12 cellular contexts compared by ENCODE assay signal in genomic region chr9:121741198-121741918, GRCh38.
DNase-seq lines count a peak whose midpoint lies in the region; ATAC-seq and TF ChIP-seq lines count a peak whose summit lies in the region.
"Had no signal": no experiment of that assay in that cellular context is flagged by ENCODE, and none has a peak within 500 bp of the region (broad histone marks: within the 10 kb centered on the region; RNA-seq: fewer than 3 reads in every experiment).

No MANE protein-coding gene starts in this region.

- H3K23ac ChIP-seq in H9 (ENCODE audit: insufficient read length, low read depth, low read length), result no peak overlapping the region

- peaks cover 18% of the 10 kb centered on the region; the same call in 1 of the 2 replicates for H3K4me1 ChIP-seq in H9 (ENCODE audit: insufficient read depth, low read length)
- H3K4me1 ChIP-seq in sigmoid colon, result peaks cover 0 to 99% (median 96%) of the 10 kb centered on the region in 4 donors

- H2BK15ac ChIP-seq in H9 (ENCODE audit: low read depth, low read length), result no peak overlapping the region

- H4K91ac ChIP-seq in H9 (ENCODE audit: insufficient read length, low read depth, low read length), result no peak overlapping the region

- DNase-seq in H9 (no peak), NCI-H524 (lab: John Stamatoyannopoulos, UW) (peak; percentile 72 to 93), epithelial cell of prostate (ENCODE audit: low read depth, low spot score) (no peak), sigmoid colon (no peak), nephron progenitor cell (no peak), NK-92 (lab: John Stamatoyannopoulos, UW; ENCODE audit: unreplicated experiment) (no peak)
- DNase-seq in activated naive CD4-positive, alpha-beta T cell treated with anti-CD3 and anti-CD28 coated beads for 36 hours, result no peak
- DNase-seq: activated T-cell treated with anti-CD3 and anti-CD28 coated beads, Interleukin-2, amount 50 U/mL, for 48 hours; CD4-positive, alpha-beta T cell; NCI-H226; SK-N-SH had no signal

- no peaks in the 10 kb centered on the region for H3K36me3 ChIP-seq in sigmoid colon

- no peak overlapping the region for H3K18ac ChIP-seq in H9 (ENCODE audit: insufficient read length, low read depth, low read length)

- no peak overlapping the region for H2AK5ac ChIP-seq in H9 (ENCODE audit: insufficient read length, low read length)

- H2BK5ac ChIP-seq in H9 (ENCODE audit: insufficient read length, low read length), result no peak overlapping the region

- no peak overlapping the region for H4K8ac ChIP-seq in H9 (replicated peaks; ENCODE audit: insufficient read length, low read depth, low read length)

- H3K9me3 ChIP-seq in H9 (ENCODE audit: control insufficient read depth, low read depth, low read length) (no peaks in the 10 kb centered on the region), sigmoid colon (no peaks in the 10 kb centered on the region)
- H3K9me3 ChIP-seq: SK-N-SH had no signal

- no peaks in the 10 kb centered on the region for H4K20me1 ChIP-seq in H9 (ENCODE audit: control insufficient read depth, insufficient read depth, insufficient read length)

- intact Hi-C loops in sigmoid colon (cut with DNase I), result loop anchor here (5.0 kb wide), 1 partner anchor 44 kb away; no protein-coding TSS in a partner anchor
- intact Hi-C loops in activated naive CD4-positive, alpha-beta T cell treated with anti-CD3 and anti-CD28 coated beads for 36 hours (cut with micrococcal nuclease), result no loop called here

- no peak overlapping the region for H3K4me2 ChIP-seq in H9 (ENCODE audit: insufficient read depth, insufficient read length, low read length)
- H3K4me2 ChIP-seq: SK-N-SH had no signal

- no peaks in the 10 kb centered on the region for H3K9me3 Mint-ChIP-seq in H9
- no peaks in the 10 kb centered on the region for H3K9me3 Mint-ChIP-seq in activated naive CD4-positive, alpha-beta T cell treated with anti-CD3 and anti-CD28 coated beads for 36 hours
- H3K9me3 Mint-ChIP-seq in nephron progenitor cell, result no peaks in the 10 kb centered on the region
- H3K9me3 Mint-ChIP-seq: CD4-positive, alpha-beta T cell had no signal

- no peak overlapping the region for H2BK12ac ChIP-seq in H9 (ENCODE audit: insufficient read length, low read depth, low read length)

- no peaks in the 10 kb centered on the region for H3K27me3 ChIP-seq in H9 (ENCODE audit: insufficient read depth, low read length)
- H3K27me3 ChIP-seq in sigmoid colon, result no peaks in the 10 kb centered on the region

- no peak for TF ChIP-seq POLR2A in sigmoid colon (IDR thresholded peaks at IDR 0.05)

- peaks cover 4% of the 10 kb centered on the region for H3K79me1 ChIP-seq in H9 (ENCODE audit: insufficient read depth, low read depth, low read length, poor library complexity, severe bottlenecking)

- H3K56ac ChIP-seq in H9 (ENCODE audit: insufficient read length, low read depth, low read length), result no peak overlapping the region

- TF ChIP-seq EP300 in sigmoid colon (IDR thresholded peaks at IDR 0.05), result no peak

- no peak for TF ChIP-seq CTCF in H9 (conservative IDR thresholded peaks at IDR 0.05)
- TF ChIP-seq CTCF in sigmoid colon (IDR thresholded peaks at IDR 0.05), result no peak
- TF ChIP-seq CTCF in nephron progenitor cell (IDR thresholded peaks at IDR 0.05), result no peak

- H3K9ac ChIP-seq in H9 (ENCODE audit: extremely low read depth, insufficient read length, low read length), result no peak overlapping the region
- H3K9ac ChIP-seq: SK-N-SH had no signal

- H3K36me3 Mint-ChIP-seq in H9 (ENCODE audit: insufficient read depth in 1 of 3, low read depth in 3 of 3) (no peaks in the 10 kb centered on the region; a peak in 1 of 7 replicates), nephron progenitor cell (ENCODE audit: low read depth) (no peaks in the 10 kb centered on the region)
- H3K36me3 Mint-ChIP-seq in activated naive CD4-positive, alpha-beta T cell treated with anti-CD3 and anti-CD28 coated beads for 36 hours (ENCODE audit: low read depth), result no peaks in the 10 kb centered on the region

- H2BK20ac ChIP-seq in H9 (ENCODE audit: low read depth, low read length, poor library complexity, severe bottlenecking), result no peak overlapping the region

- H3K14ac ChIP-seq in H9 (ENCODE audit: insufficient read depth, low read length), result peak overlapping the region; percentile 27; the same call in 1 of the 2 replicates

- H3K27ac Mint-ChIP-seq in H9 (peak overlapping the region in 1 of 3 experiments; percentile 57; a peak in 3 of 7 replicates), nephron progenitor cell (no peak overlapping the region)
- H3K27ac Mint-ChIP-seq in activated naive CD4-positive, alpha-beta T cell treated with anti-CD3 and anti-CD28 coated beads for 36 hours, result no peak overlapping the region
- H3K27ac Mint-ChIP-seq: CD4-positive, alpha-beta T cell had no signal

- H2AFZ ChIP-seq in H9 (ENCODE audit: low read length), result no peak overlapping the region

- H3K4me1 Mint-ChIP-seq in H9, result peaks cover 57 to 61% of the 10 kb centered on the region in 2 experiments
- H3K4me1 Mint-ChIP-seq in activated naive CD4-positive, alpha-beta T cell treated with anti-CD3 and anti-CD28 coated beads for 36 hours (ENCODE audit: low read depth), result peaks cover 3% of the 10 kb centered on the region
- peaks cover 52% of the 10 kb centered on the region for H3K4me1 Mint-ChIP-seq in nephron progenitor cell

- H3K4me3 Mint-ChIP-seq in H9 (no peak overlapping the region), nephron progenitor cell (no peak overlapping the region)
- H3K4me3 Mint-ChIP-seq in activated naive CD4-positive, alpha-beta T cell treated with anti-CD3 and anti-CD28 coated beads for 36 hours, result no peak overlapping the region
- H3K4me3 Mint-ChIP-seq: CD4-positive, alpha-beta T cell had no signal

- no peak overlapping the region for H3K4me3 ChIP-seq in sigmoid colon

- H3K27ac ChIP-seq in H9 (ENCODE audit: insufficient read length, low read depth, low read length) (no peak overlapping the region), epithelial cell of prostate (peak overlapping the region; percentile 61), sigmoid colon (peak overlapping the region; percentile 88 to 94 (median 90))

- H3T11ph ChIP-seq in H9 (ENCODE audit: low read length), result no peak overlapping the region

- peaks cover 4% of the 10 kb centered on the region for H3K23me2 ChIP-seq in H9 (ENCODE audit: insufficient read length, low read depth, low read length, poor library complexity, severe bottlenecking)

- no peak overlapping the region for H3K4ac ChIP-seq in H9 (ENCODE audit: low read depth, low read length)

- no peak overlapping the region for H2BK120ac ChIP-seq in H9 (ENCODE audit: low read depth, low read length, poor library complexity, severe bottlenecking)

- CTCF ChIA-PET in activated naive CD4-positive, alpha-beta T cell treated with anti-CD3 and anti-CD28 coated beads for 36 hours (lab: Charles Lee), result no interaction called here

- no peak for ATAC-seq in GM21367 (IDR thresholded peaks at IDR 0.05; ENCODE audit: unreplicated experiment)

- H3K27me3 Mint-ChIP-seq in H9 (ENCODE audit: low read depth) (no peaks in the 10 kb centered on the region), nephron progenitor cell (ENCODE audit: low read depth, poor library complexity) (peaks cover 2% of the 10 kb centered on the region)
- peaks cover 12% of the 10 kb centered on the region for H3K27me3 Mint-ChIP-seq in activated naive CD4-positive, alpha-beta T cell treated with anti-CD3 and anti-CD28 coated beads for 36 hours (ENCODE audit: low read depth)

- WGBS in H9 (ENCODE audit: extremely low coverage, insufficient read length, low lambda C conversion rate), result no CpG with 5 or more reads among the region's 11 CpGs
- WGBS in sigmoid colon, 2 donors, result 71 to 79% methylated on average over 11 of the region's 11 CpGs

- H4K5ac ChIP-seq in H9 (ENCODE audit: insufficient read length, low read depth, low read length), result no peak overlapping the region

- H3K79me2 ChIP-seq in H9 (ENCODE audit: insufficient read depth, low read length), result no peaks in the 10 kb centered on the region

Comparison
In these comparisons a context has a peak if more than half of its experiments do, and no peak if none do; other contexts are left out.
1. DNase-seq: peak in NCI-H524 (2 of 2); none in H9 (single experiment), epithelial cell of prostate (single experiment), sigmoid colon (single experiment), activated naive CD4-positive, alpha-beta T cell treated with anti-CD3 and anti-CD28 coated beads for 36 hours (single experiment), nephron progenitor cell (single experiment) and NK-92 (single experiment).